17 cellular contexts compared by ENCODE assay signal in genomic region chr6:91562955-91563354, GRCh38.
"Had no signal": no experiment of that assay in that cellular context is flagged by ENCODE, and none has a peak within 500 bp of the region (broad histone marks: within the 10 kb centered on the region; RNA-seq: fewer than 3 reads in every experiment).

No MANE protein-coding gene starts in this region.

- H3K36me3 ChIP-seq: esophagus squamous epithelium, neutrophil, ovary, tibial artery, upper lobe of left lung, uterus had no signal

- H3K27ac Mint-ChIP-seq: naive thymus-derived CD8-positive, alpha-beta T cell; stimulated activated memory B cell treated with anti-CD40 and anti-IgM and Interleukin-4, amounts not matched to agents 10 μg/mL and 1 μg/mL and 100 μg/mL, for 72 hours; stimulated activated naive CD8-positive, alpha-beta T cell treated with anti-CD3 and anti-CD28 coated beads, Interleukin-15, Interleukin-2, amounts not matched to agents 100 ng/mL and 50 ng/mL, for 24 hours had no signal

- H3K4me1 ChIP-seq: esophagus squamous epithelium, foreskin keratinocyte, upper lobe of left lung, uterus had no signal

- H3K36me3 Mint-ChIP-seq: stimulated activated memory B cell treated with anti-CD40 and anti-IgM and Interleukin-4, amounts not matched to agents 10 μg/mL and 1 μg/mL and 100 μg/mL, for 72 hours had no signal

- H3K27me3 Mint-ChIP-seq: stimulated activated memory B cell treated with anti-CD40 and anti-IgM and Interleukin-4, amounts not matched to agents 10 μg/mL and 1 μg/mL and 100 μg/mL, for 72 hours; stimulated activated naive CD8-positive, alpha-beta T cell treated with anti-CD3 and anti-CD28 coated beads, Interleukin-15, Interleukin-2, amounts not matched to agents 100 ng/mL and 50 ng/mL, for 24 hours had no signal

- H3K27ac ChIP-seq: esophagus squamous epithelium, foreskin keratinocyte, neutrophil, ovary, upper lobe of left lung, uterus had no signal

- H3K4me1 Mint-ChIP-seq: naive thymus-derived CD8-positive, alpha-beta T cell; stimulated activated memory B cell treated with anti-CD40 and anti-IgM and Interleukin-4, amounts not matched to agents 10 μg/mL and 1 μg/mL and 100 μg/mL, for 72 hours had no signal

- H3K4me3 ChIP-seq: esophagus squamous epithelium, ovary, tibial artery, upper lobe of left lung, uterus had no signal

- ATAC-seq: foreskin keratinocyte; left colon; naive thymus-derived CD8-positive, alpha-beta T cell; right cardiac atrium; stimulated activated memory B cell treated with anti-CD40 and anti-IgM and Interleukin-4, amounts not matched to agents 10 μg/mL and 1 μg/mL and 100 μg/mL, for 72 hours had no signal

- H3K9me3 ChIP-seq: neutrophil, upper lobe of left lung had no signal

- H3K4me3 Mint-ChIP-seq: naive thymus-derived CD8-positive, alpha-beta T cell; stimulated activated memory B cell treated with anti-CD40 and anti-IgM and Interleukin-4, amounts not matched to agents 10 μg/mL and 1 μg/mL and 100 μg/mL, for 72 hours; stimulated activated naive CD8-positive, alpha-beta T cell treated with anti-CD3 and anti-CD28 coated beads, Interleukin-15, Interleukin-2, amounts not matched to agents 100 ng/mL and 50 ng/mL, for 24 hours had no signal

- H3K27me3 ChIP-seq: esophagus squamous epithelium, foreskin keratinocyte, neutrophil, ovary, tibial artery, upper lobe of left lung, uterus had no signal

- DNase-seq: cortex of kidney; effector memory CD4-positive, alpha-beta T cell; esophagus squamous epithelium; foreskin keratinocyte; left colon; mesendoderm; naive thymus-derived CD8-positive, alpha-beta T cell; ovary; right cardiac atrium; stimulated activated CD4-positive, alpha-beta T cell treated with anti-CD3 and anti-CD28 coated beads, Interleukin-4, amount 100 ng/mL, for 1 hour; stimulated activated CD8-positive, alpha-beta memory T cell treated with anti-CD3 and anti-CD28 coated beads, Interleukin-4, amount 100 ng/mL, for 48 hours; tibial artery; upper lobe of left lung; uterus had no signal
